In the genomic region with DNA sequence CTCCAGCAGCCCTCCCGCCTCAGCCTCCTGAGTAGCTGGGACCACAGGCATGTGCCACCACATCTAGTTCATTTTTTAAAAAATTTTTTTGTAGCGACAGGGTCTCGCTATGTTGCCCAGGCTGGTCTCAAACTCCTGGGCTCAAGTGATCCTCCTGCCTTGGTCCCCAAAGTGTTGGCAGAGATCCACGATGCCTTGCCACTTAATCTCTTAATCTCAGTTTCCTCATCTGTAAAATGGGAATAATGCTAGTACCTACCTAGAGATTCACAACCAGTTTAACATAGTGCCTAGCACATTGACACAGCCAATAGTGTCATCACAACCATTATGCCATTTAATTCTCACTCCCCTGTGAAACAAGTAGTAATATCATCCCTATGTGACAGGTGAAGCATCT, we compare ENCODE assay signal across 1 cellular context.
TF ChIP-seq lines count a peak whose summit lies in the region.

No MANE protein-coding gene starts in this region.

TF ChIP-seq in K562, 482 proteins besides CTCF, POLR2A, EP300 and RAD21 (continued from another document):
- TF ChIP-seq HLTF (IDR thresholded peaks at IDR 0.05) (no peak), SMARCA5 (IDR thresholded peaks at IDR 0.05) (peak; percentile 62; the same call in 1 of the 2 replicates), FOXM1 (IDR thresholded peaks at IDR 0.05; ENCODE audit: low read depth) (no peak), FOXM1 (CRISPR knock-in tag; IDR thresholded peaks at IDR 0.05; ENCODE audit: low read depth) (no peak), RBM25 (IDR thresholded peaks at IDR 0.05; ENCODE audit: low read depth, low read length, severe bottlenecking) (peak; percentile 66), DDX20 (tag; IDR thresholded peaks at IDR 0.05; ENCODE audit: low read depth) (no peak), KLF1 (tag; IDR thresholded peaks at IDR 0.05) (no peak), RBBP5 (IDR thresholded peaks at IDR 0.05; ENCODE audit: borderline replicate concordance, insufficient read depth, low read length, poor library complexity, severe bottlenecking) (no peak), ZNF699 (CRISPR knock-in tag; IDR thresholded peaks at IDR 0.05; ENCODE audit: insufficient replicate concordance) (no peak), TAF15 (IDR thresholded peaks at IDR 0.05; ENCODE audit: low read depth, low read length) (no peak), NFE2L1 (tag; IDR thresholded peaks at IDR 0.05; ENCODE audit: borderline replicate concordance, low read depth) (no peak), SREBF2 (CRISPR knock-in tag; IDR thresholded peaks at IDR 0.05) (no peak), MXI1 (IDR thresholded peaks at IDR 0.05; ENCODE audit: low read depth, low read length) (no peak), BCOR (IDR thresholded peaks at IDR 0.05) (peak; percentile 93), TGIF2 (CRISPR knock-in tag; IDR thresholded peaks at IDR 0.05) (no peak), CSDE1 (IDR thresholded peaks at IDR 0.05) (no peak), KDM1A (IDR thresholded peaks at IDR 0.05) (peak; percentile 68 to 69; a peak in 3 of 4 replicates), ZNF253 (CRISPR knock-in tag; conservative IDR thresholded peaks at IDR 0.05) (no peak), CHD4 (IDR thresholded peaks at IDR 0.05; ENCODE audit: insufficient read depth, insufficient replicate concordance, low read depth, low read length, poor library complexity, severe bottlenecking) (peak; percentile 73), CTBP1 (IDR thresholded peaks at IDR 0.05; ENCODE audit: borderline replicate concordance) (no peak), TAF7 (tag; IDR thresholded peaks at IDR 0.05) (no peak), ZNF551 (CRISPR knock-in tag; IDR thresholded peaks at IDR 0.05) (no peak), NR1H2 (CRISPR knock-in tag; IDR thresholded peaks at IDR 0.05) (no peak), POLR2G (IDR thresholded peaks at IDR 0.05; ENCODE audit: low read depth, low read length) (no peak), OTX1 (CRISPR knock-in tag; IDR thresholded peaks at IDR 0.05) (no peak), ZNF41 (CRISPR knock-in tag; conservative IDR thresholded peaks at IDR 0.05) (no peak), NFIC (IDR thresholded peaks at IDR 0.05) (peak; percentile 37), SRSF9 (IDR thresholded peaks at IDR 0.05; ENCODE audit: borderline replicate concordance, low read depth, low read length) (no peak), IRF2 (CRISPR knock-in tag; IDR thresholded peaks at IDR 0.05) (no peak), ZNF324 (CRISPR knock-in tag; IDR thresholded peaks at IDR 0.05) (no peak), MAFG (tag; conservative IDR thresholded peaks at IDR 0.05) (no peak), TRIM28 (IDR thresholded peaks at IDR 0.05) (no peak), ZNF212 (CRISPR knock-in tag; IDR thresholded peaks at IDR 0.05) (no peak), ZKSCAN3 (CRISPR knock-in tag; IDR thresholded peaks at IDR 0.05) (no peak), NBN (IDR thresholded peaks at IDR 0.05; ENCODE audit: low read depth) (no peak), FOXA1 (IDR thresholded peaks at IDR 0.05; ENCODE audit: borderline replicate concordance) (no peak)
- TF ChIP-seq, protein P1, sequence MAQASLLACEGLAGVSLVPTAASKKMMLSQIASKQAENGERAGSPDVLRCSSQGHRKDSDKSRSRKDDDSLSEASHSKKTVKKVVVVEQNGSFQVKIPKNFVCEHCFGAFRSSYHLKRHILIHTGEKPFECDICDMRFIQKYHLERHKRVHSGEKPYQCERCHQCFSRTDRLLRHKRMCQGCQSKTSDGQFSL (CRISPR knock-in tag; IDR thresholded peaks at IDR 0.05) = 0 out of 2 replicates have a peak, but pooled peaks have one; percentile 19
- TF ChIP-seq, protein P1 (tag; IDR thresholded peaks at IDR 0.05) = no peak
- TF ChIP-seq, protein P2, sequence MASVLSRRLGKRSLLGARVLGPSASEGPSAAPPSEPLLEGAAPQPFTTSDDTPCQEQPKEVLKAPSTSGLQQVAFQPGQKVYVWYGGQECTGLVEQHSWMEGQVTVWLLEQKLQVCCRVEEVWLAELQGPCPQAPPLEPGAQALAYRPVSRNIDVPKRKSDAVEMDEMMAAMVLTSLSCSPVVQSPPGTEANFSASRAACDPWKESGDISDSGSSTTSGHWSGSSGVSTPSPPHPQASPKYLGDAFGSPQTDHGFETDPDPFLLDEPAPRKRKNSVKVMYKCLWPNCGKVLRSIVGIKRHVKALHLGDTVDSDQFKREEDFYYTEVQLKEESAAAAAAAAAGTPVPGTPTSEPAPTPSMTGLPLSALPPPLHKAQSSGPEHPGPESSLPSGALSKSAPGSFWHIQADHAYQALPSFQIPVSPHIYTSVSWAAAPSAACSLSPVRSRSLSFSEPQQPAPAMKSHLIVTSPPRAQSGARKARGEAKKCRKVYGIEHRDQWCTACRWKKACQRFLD (CRISPR knock-in tag; IDR thresholded peaks at IDR 0.05) = no peak
- TF ChIP-seq, protein P3, sequence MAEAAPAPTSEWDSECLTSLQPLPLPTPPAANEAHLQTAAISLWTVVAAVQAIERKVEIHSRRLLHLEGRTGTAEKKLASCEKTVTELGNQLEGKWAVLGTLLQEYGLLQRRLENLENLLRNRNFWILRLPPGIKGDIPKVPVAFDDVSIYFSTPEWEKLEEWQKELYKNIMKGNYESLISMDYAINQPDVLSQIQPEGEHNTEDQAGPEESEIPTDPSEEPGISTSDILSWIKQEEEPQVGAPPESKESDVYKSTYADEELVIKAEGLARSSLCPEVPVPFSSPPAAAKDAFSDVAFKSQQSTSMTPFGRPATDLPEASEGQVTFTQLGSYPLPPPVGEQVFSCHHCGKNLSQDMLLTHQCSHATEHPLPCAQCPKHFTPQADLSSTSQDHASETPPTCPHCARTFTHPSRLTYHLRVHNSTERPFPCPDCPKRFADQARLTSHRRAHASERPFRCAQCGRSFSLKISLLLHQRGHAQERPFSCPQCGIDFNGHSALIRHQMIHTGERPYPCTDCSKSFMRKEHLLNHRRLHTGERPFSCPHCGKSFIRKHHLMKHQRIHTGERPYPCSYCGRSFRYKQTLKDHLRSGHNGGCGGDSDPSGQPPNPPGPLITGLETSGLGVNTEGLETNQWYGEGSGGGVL (CRISPR knock-in tag; IDR thresholded peaks at IDR 0.05) = no peak
- TF ChIP-seq, protein P4, sequence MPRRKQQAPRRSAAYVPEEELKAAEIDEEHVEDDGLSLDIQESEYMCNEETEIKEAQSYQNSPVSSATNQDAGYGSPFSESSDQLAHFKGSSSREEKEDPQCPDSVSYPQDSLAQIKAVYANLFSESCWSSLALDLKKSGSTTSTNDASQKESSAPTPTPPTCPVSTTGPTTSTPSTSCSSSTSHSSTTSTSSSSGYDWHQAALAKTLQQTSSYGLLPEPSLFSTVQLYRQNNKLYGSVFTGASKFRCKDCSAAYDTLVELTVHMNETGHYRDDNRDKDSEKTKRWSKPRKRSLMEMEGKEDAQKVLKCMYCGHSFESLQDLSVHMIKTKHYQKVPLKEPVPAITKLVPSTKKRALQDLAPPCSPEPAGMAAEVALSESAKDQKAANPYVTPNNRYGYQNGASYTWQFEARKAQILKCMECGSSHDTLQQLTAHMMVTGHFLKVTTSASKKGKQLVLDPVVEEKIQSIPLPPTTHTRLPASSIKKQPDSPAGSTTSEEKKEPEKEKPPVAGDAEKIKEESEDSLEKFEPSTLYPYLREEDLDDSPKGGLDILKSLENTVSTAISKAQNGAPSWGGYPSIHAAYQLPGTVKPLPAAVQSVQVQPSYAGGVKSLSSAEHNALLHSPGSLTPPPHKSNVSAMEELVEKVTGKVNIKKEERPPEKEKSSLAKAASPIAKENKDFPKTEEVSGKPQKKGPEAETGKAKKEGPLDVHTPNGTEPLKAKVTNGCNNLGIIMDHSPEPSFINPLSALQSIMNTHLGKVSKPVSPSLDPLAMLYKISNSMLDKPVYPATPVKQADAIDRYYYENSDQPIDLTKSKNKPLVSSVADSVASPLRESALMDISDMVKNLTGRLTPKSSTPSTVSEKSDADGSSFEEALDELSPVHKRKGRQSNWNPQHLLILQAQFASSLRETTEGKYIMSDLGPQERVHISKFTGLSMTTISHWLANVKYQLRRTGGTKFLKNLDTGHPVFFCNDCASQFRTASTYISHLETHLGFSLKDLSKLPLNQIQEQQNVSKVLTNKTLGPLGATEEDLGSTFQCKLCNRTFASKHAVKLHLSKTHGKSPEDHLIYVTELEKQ (CRISPR knock-in tag; IDR thresholded peaks at IDR 0.05) = no peak
- TF ChIP-seq, protein P5, sequence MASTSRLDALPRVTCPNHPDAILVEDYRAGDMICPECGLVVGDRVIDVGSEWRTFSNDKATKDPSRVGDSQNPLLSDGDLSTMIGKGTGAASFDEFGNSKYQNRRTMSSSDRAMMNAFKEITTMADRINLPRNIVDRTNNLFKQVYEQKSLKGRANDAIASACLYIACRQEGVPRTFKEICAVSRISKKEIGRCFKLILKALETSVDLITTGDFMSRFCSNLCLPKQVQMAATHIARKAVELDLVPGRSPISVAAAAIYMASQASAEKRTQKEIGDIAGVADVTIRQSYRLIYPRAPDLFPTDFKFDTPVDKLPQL (IDR thresholded peaks at IDR 0.05; ENCODE audit: extremely low read depth, insufficient read length) = no peak
- TF ChIP-seq, protein P6, sequence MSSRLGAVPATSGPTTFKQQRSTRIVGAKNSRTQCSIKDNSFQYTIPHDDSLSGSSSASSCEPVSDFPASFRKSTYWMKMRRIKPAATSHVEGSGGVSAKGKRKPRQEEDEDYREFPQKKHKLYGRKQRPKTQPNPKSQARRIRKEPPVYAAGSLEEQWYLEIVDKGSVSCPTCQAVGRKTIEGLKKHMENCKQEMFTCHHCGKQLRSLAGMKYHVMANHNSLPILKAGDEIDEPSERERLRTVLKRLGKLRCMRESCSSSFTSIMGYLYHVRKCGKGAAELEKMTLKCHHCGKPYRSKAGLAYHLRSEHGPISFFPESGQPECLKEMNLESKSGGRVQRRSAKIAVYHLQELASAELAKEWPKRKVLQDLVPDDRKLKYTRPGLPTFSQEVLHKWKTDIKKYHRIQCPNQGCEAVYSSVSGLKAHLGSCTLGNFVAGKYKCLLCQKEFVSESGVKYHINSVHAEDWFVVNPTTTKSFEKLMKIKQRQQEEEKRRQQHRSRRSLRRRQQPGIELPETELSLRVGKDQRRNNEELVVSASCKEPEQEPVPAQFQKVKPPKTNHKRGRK (tag; IDR thresholded peaks at IDR 0.05) = no peak
- TF ChIP-seq, protein P7, sequence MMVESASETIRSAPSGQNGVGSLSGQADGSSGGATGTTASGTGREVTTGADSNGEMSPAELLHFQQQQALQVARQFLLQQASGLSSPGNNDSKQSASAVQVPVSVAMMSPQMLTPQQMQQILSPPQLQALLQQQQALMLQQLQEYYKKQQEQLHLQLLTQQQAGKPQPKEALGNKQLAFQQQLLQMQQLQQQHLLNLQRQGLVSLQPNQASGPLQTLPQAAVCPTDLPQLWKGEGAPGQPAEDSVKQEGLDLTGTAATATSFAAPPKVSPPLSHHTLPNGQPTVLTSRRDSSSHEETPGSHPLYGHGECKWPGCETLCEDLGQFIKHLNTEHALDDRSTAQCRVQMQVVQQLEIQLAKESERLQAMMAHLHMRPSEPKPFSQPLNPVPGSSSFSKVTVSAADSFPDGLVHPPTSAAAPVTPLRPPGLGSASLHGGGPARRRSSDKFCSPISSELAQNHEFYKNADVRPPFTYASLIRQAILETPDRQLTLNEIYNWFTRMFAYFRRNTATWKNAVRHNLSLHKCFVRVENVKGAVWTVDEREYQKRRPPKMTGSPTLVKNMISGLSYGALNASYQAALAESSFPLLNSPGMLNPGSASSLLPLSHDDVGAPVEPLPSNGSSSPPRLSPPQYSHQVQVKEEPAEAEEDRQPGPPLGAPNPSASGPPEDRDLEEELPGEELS (CRISPR knock-in tag; IDR thresholded peaks at IDR 0.05; ENCODE audit: borderline replicate concordance) = no peak
